15 cellular contexts compared by ENCODE assay signal in genomic region chr6:121521164-121521555, GRCh38.
DNase-seq lines count a peak whose midpoint lies in the region; ATAC-seq and TF ChIP-seq lines count a peak whose summit lies in the region.
"Had no signal": no experiment of that assay in that cellular context is flagged by ENCODE, and none has a peak within 500 bp of the region (broad histone marks: within the 10 kb centered on the region; RNA-seq: fewer than 3 reads in every experiment).

No MANE protein-coding gene starts in this region.

- H3K9me3 ChIP-seq in upper lobe of left lung = no peaks in the 10 kb centered on the region
- H3K9me3 ChIP-seq in CD8-positive, alpha-beta memory T cell (ENCODE audit: low read length) = no peaks in the 10 kb centered on the region
- H3K9me3 ChIP-seq: MG63, sigmoid colon had no signal

- TF ChIP-seq EP300 in upper lobe of left lung (IDR thresholded peaks at IDR 0.05) = no peak

- ATAC-seq in upper lobe of left lung (ENCODE audit: low FRiP score in 2 of 2) (no peak), GM19397 (IDR thresholded peaks at IDR 0.05; ENCODE audit: unreplicated experiment) (no peak), HG03521 (IDR thresholded peaks at IDR 0.05; ENCODE audit: unreplicated experiment) (no peak)
- ATAC-seq: activated T-helper 17 cell treated with anti-CD3 and anti-CD28 coated beads, Interleukin-2, amount 50 U/mL, for 72 hours had no signal

- H3K4me1 ChIP-seq in upper lobe of left lung = peaks cover 0 to 6% (median 3%) of the 10 kb centered on the region in 4 donors
- H3K4me1 ChIP-seq in CD8-positive, alpha-beta memory T cell (ENCODE audit: insufficient read depth, low read length) = no peaks in the 10 kb centered on the region

- no peak for DNase-seq in HFFc6
- no peak for DNase-seq in chondrocyte (ENCODE audit: low spot score)
- DNase-seq in mesothelial cell of epicardium (ENCODE audit: low spot score in 2 of 2, unreplicated experiment in 2 of 2) = no peak
- DNase-seq in upper lobe of left lung = no peak
- no peak for DNase-seq in CD8-positive, alpha-beta memory T cell
- DNase-seq in activated naive CD4-positive, alpha-beta T cell treated with anti-CD3 and anti-CD28 coated beads, Interleukin-2, amount 10 ng/mL, durations not matched to agents 7 days and 5 days = no peak
- DNase-seq: central memory CD4-positive, alpha-beta T cell; effector CD8-positive, alpha-beta T cell; sigmoid colon; stimulated activated CD4-positive, alpha-beta T cell treated with anti-CD3 and anti-CD28 coated beads, Interleukin-2, amount 100 ng/mL, for 48 hours had no signal

- H3K36me3 Mint-ChIP-seq in HFFc6 (ENCODE audit: low read depth) (no peaks in the 10 kb centered on the region), chondrocyte (ENCODE audit: low read depth) (no peaks in the 10 kb centered on the region), mesothelial cell of epicardium (no peaks in the 10 kb centered on the region)
- no peaks in the 10 kb centered on the region for H3K36me3 Mint-ChIP-seq in CD8-positive, alpha-beta memory T cell
- H3K36me3 Mint-ChIP-seq in activated naive CD4-positive, alpha-beta T cell treated with anti-CD3 and anti-CD28 coated beads, Interleukin-2, amount 10 ng/mL, durations not matched to agents 7 days and 5 days = no peaks in the 10 kb centered on the region

- no peak for TF ChIP-seq CTCF in HFFc6 (IDR thresholded peaks at IDR 0.05)
- no peak for TF ChIP-seq CTCF in chondrocyte (IDR thresholded peaks at IDR 0.05)
- no peak for TF ChIP-seq CTCF in mesothelial cell of epicardium (IDR thresholded peaks at IDR 0.05; ENCODE audit: unreplicated experiment)
- no peak for TF ChIP-seq CTCF in upper lobe of left lung (IDR thresholded peaks at IDR 0.05)

- no peaks in the 10 kb centered on the region for H3K9me3 Mint-ChIP-seq in HFFc6
- H3K9me3 Mint-ChIP-seq in chondrocyte (ENCODE audit: low read depth) = no peaks in the 10 kb centered on the region
- no peaks in the 10 kb centered on the region for H3K9me3 Mint-ChIP-seq in mesothelial cell of epicardium
- H3K9me3 Mint-ChIP-seq in CD8-positive, alpha-beta memory T cell = no peaks in the 10 kb centered on the region
- no peaks in the 10 kb centered on the region for H3K9me3 Mint-ChIP-seq in activated naive CD4-positive, alpha-beta T cell treated with anti-CD3 and anti-CD28 coated beads, Interleukin-2, amount 10 ng/mL, durations not matched to agents 7 days and 5 days
- H3K9me3 Mint-ChIP-seq: activated T-helper 17 cell treated with anti-CD3 and anti-CD28 coated beads, Interleukin-2, amount 50 U/mL, for 72 hours had no signal

- no peak for TF ChIP-seq POLR2A in upper lobe of left lung (IDR thresholded peaks at IDR 0.05)

- H3K27ac Mint-ChIP-seq in HFFc6 (peak overlapping the region; percentile 82), chondrocyte (ENCODE audit: unreplicated experiment) (peak overlapping the region; percentile 99), mesothelial cell of epicardium (peak overlapping the region; percentile 79)
- no peak overlapping the region for H3K27ac Mint-ChIP-seq in CD8-positive, alpha-beta memory T cell
- no peak overlapping the region for H3K27ac Mint-ChIP-seq in activated naive CD4-positive, alpha-beta T cell treated with anti-CD3 and anti-CD28 coated beads, Interleukin-2, amount 10 ng/mL, durations not matched to agents 7 days and 5 days
- H3K27ac Mint-ChIP-seq: activated T-helper 17 cell treated with anti-CD3 and anti-CD28 coated beads, Interleukin-2, amount 50 U/mL, for 72 hours had no signal

- no peaks in the 10 kb centered on the region for H3K27me3 Mint-ChIP-seq in HFFc6 (ENCODE audit: insufficient read depth)
- no peaks in the 10 kb centered on the region for H3K27me3 Mint-ChIP-seq in chondrocyte (ENCODE audit: low read depth)
- no peaks in the 10 kb centered on the region for H3K27me3 Mint-ChIP-seq in mesothelial cell of epicardium (ENCODE audit: low read depth)
- H3K27me3 Mint-ChIP-seq in CD8-positive, alpha-beta memory T cell = no peaks in the 10 kb centered on the region
- no peaks in the 10 kb centered on the region for H3K27me3 Mint-ChIP-seq in activated naive CD4-positive, alpha-beta T cell treated with anti-CD3 and anti-CD28 coated beads, Interleukin-2, amount 10 ng/mL, durations not matched to agents 7 days and 5 days
- H3K27me3 Mint-ChIP-seq: activated T-helper 17 cell treated with anti-CD3 and anti-CD28 coated beads, Interleukin-2, amount 50 U/mL, for 72 hours had no signal

- POLR2A ChIA-PET in CD8-positive, alpha-beta memory T cell (lab: Charles Lee) = no interaction called here

- H3K27ac ChIP-seq in upper lobe of left lung = peak overlapping the region; percentile 16 to 81 (median 27)
- H3K27ac ChIP-seq in CD8-positive, alpha-beta memory T cell (ENCODE audit: low read depth, low read length) = no peak overlapping the region

- H3K4me3 Mint-ChIP-seq in HFFc6 (peak overlapping the region; percentile 62), chondrocyte (ENCODE audit: unreplicated experiment) (peak overlapping the region; percentile 17), mesothelial cell of epicardium (no peak overlapping the region)
- no peak overlapping the region for H3K4me3 Mint-ChIP-seq in CD8-positive, alpha-beta memory T cell
- H3K4me3 Mint-ChIP-seq in activated naive CD4-positive, alpha-beta T cell treated with anti-CD3 and anti-CD28 coated beads, Interleukin-2, amount 10 ng/mL, durations not matched to agents 7 days and 5 days = no peak overlapping the region
- H3K4me3 Mint-ChIP-seq: activated T-helper 17 cell treated with anti-CD3 and anti-CD28 coated beads, Interleukin-2, amount 50 U/mL, for 72 hours had no signal

- CTCF ChIA-PET in CD8-positive, alpha-beta memory T cell (lab: Charles Lee) = no interaction called here
- CTCF ChIA-PET in activated naive CD4-positive, alpha-beta T cell treated with anti-CD3 and anti-CD28 coated beads, Interleukin-2, amount 10 ng/mL, durations not matched to agents 7 days and 5 days (lab: Charles Lee) = no interaction called here

- H3K36me3 ChIP-seq in upper lobe of left lung = no peaks in the 10 kb centered on the region
- no peaks in the 10 kb centered on the region for H3K36me3 ChIP-seq in CD8-positive, alpha-beta memory T cell (ENCODE audit: insufficient read depth, low read length)
- H3K36me3 ChIP-seq: MG63, sigmoid colon had no signal

- no peaks in the 10 kb centered on the region for H3K27me3 ChIP-seq in upper lobe of left lung
- H3K27me3 ChIP-seq in CD8-positive, alpha-beta memory T cell (ENCODE audit: insufficient read depth, low read length, poor library complexity, severe bottlenecking) = no peaks in the 10 kb centered on the region
- H3K27me3 ChIP-seq: hepatocyte, MG63, sigmoid colon had no signal

- peaks cover 46% of the 10 kb centered on the region for H3K4me1 Mint-ChIP-seq in HFFc6 (ENCODE audit: low read depth)
- H3K4me1 Mint-ChIP-seq in chondrocyte (ENCODE audit: low read depth) = peaks cover 57% of the 10 kb centered on the region
- H3K4me1 Mint-ChIP-seq in mesothelial cell of epicardium = peaks cover 29% of the 10 kb centered on the region
- no peaks in the 10 kb centered on the region for H3K4me1 Mint-ChIP-seq in CD8-positive, alpha-beta memory T cell
- no peaks in the 10 kb centered on the region for H3K4me1 Mint-ChIP-seq in activated naive CD4-positive, alpha-beta T cell treated with anti-CD3 and anti-CD28 coated beads, Interleukin-2, amount 10 ng/mL, durations not matched to agents 7 days and 5 days
- H3K4me1 Mint-ChIP-seq: activated T-helper 17 cell treated with anti-CD3 and anti-CD28 coated beads, Interleukin-2, amount 50 U/mL, for 72 hours had no signal

- 87 to 89% methylated on average over 2 of the region's 2 CpGs for WGBS in upper lobe of left lung, 2 donors

- H3K4me3 ChIP-seq in upper lobe of left lung = no peak overlapping the region
- no peak overlapping the region for H3K4me3 ChIP-seq in CD8-positive, alpha-beta memory T cell (ENCODE audit: low read length)
- H3K4me3 ChIP-seq: hepatocyte, MG63, sigmoid colon had no signal

Comparison
In these comparisons a context has a peak if more than half of its experiments do, and no peak if none do; other contexts are left out.
1. H3K27ac Mint-ChIP-seq: peak in HFFc6 (single experiment), chondrocyte (single experiment) and mesothelial cell of epicardium (single experiment); none in CD8-positive, alpha-beta memory T cell (0 of 8) and activated naive CD4-positive, alpha-beta T cell treated with anti-CD3 and anti-CD28 coated beads, Interleukin-2, amount 10 ng/mL, durations not matched to agents 7 days and 5 days (single experiment).
2. H3K4me3 Mint-ChIP-seq: peak in HFFc6 (single experiment) and chondrocyte (single experiment); none in mesothelial cell of epicardium (single experiment), CD8-positive, alpha-beta memory T cell (0 of 7) and activated naive CD4-positive, alpha-beta T cell treated with anti-CD3 and anti-CD28 coated beads, Interleukin-2, amount 10 ng/mL, durations not matched to agents 7 days and 5 days (single experiment).